In the genomic region with DNA sequence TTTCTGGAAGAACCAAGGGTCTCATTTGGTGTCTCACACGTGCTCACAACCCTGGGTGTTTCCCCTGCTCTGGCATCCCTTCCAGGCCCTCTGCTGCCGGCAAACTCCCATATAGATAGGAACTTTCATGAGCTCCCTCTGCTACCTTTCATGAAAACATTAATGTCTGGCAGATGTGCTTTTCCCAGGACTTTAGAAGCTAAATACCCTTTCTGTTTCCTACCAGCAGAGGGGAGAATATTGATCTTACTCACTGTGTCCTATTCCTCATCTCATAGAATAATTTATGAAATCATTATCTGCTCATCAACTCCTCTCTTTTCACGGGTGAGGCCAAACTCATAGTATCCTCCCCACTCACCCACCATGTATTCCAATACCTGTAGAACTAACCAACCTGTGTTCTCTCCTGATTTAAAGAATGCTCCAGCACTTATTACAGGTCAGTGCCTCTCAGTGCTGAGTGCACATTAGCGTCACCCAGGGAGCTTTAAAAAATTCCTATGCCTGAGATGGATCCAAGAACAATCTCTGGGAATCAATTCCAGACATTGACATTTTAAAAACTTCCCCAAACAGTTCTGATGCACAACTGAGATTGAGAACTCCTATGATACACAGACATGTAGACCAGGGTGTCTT, we compare ENCODE assay signal across 23 cellular contexts.
A peak's percentile ranks its signal among the peaks of the same experiment; 100 is the strongest.
DNase-seq lines count a peak whose midpoint lies in the region; ATAC-seq, FAIRE-seq and TF ChIP-seq lines count a peak whose summit lies in the region.
"Had no signal": no experiment of that assay in that cellular context is flagged by ENCODE, and none has a peak within 500 bp of the region (broad histone marks: within the 10 kb centered on the region; RNA-seq: fewer than 3 reads in every experiment).

No MANE protein-coding gene starts in this region.

- H3K9me3 ChIP-seq in HepG2 (ENCODE audit: low read length), result no peaks in the 10 kb centered on the region
- H3K9me3 ChIP-seq in right lobe of liver, result no peaks in the 10 kb centered on the region
- H3K9me3 ChIP-seq in body of pancreas, result no peaks in the 10 kb centered on the region
- H3K9me3 ChIP-seq: HAP-1, MG63 had no signal

- in situ Hi-C loops in HepG2 (cut with HindIII; ENCODE audit: extremely low pct_ligation_motif_present, low pct_unique_long_range_greater_than_20kb), result no loop called here

- DNase-seq in HepG2 (ENCODE audit: low spot score) (no peak), right lobe of liver (no peak), body of pancreas (peak in 3 of 4 donors; percentile 14 to 30 (median 17)), foreskin keratinocyte (no peak), NOMO-1 treated with DMSO at 0.1 percent for 48 hours (lab: John Stamatoyannopoulos, UW; ENCODE audit: unreplicated experiment) (no peak), NCI-H146 (lab: John Stamatoyannopoulos, UW) (no peak)
- DNase-seq: Kasumi-1; MG63; NCI-H1092; NCI-H2081; NCI-H2171 treated with DMSO at 0.1 percent for 48 hours; NCI-H446; NCI-H526 treated with DMSO at 0.1 percent for 48 hours; NK-92 treated with Interleukin-12 subunit alpha and Interleukin-12 subunit beta, amount 100 ng/mL, for 24 hours; OCI-M1; SHP77 treated with DMSO at 0.1 percent for 48 hours had no signal

- CTCF ChIA-PET in HepG2 (lab: Yijun Ruan, JAX; ENCODE audit: low intra/inter-chr PET ratio, low total read pairs), result no interaction called here

- H3K27me3 ChIP-seq in HepG2 (ENCODE audit: control insufficient read depth in 1 of 2, insufficient read depth in 2 of 2, low read length in 2 of 2) (peaks cover 0 to 2% of the 10 kb centered on the region in 2 experiments; a peak in 1 of 5 replicates), right lobe of liver (no peaks in the 10 kb centered on the region), body of pancreas (no peaks in the 10 kb centered on the region), foreskin keratinocyte (no peaks in the 10 kb centered on the region)
- H3K27me3 ChIP-seq: MG63 had no signal

- FAIRE-seq in HepG2 (lab: Jason Lieb, UNC), result no peak
- FAIRE-seq: A204.1, G401.6 had no signal

- TF ChIP-seq CTCF in HepG2 (CRISPR knock-in tag; IDR thresholded peaks at IDR 0.05) (no peak), right lobe of liver (IDR thresholded peaks at IDR 0.05) (no peak), body of pancreas (IDR thresholded peaks at IDR 0.05) (peak in 5 of 7 experiments; percentile 16 to 57 (median 44)), foreskin keratinocyte (conservative IDR thresholded peaks at IDR 0.05) (peak; percentile 32)

- no peak overlapping the region for H3K9ac ChIP-seq in HepG2 (ENCODE audit: insufficient read depth, low read depth, low read length)

- H3K36me3 ChIP-seq in HepG2 (replicated peaks in 1 of 2; ENCODE audit: control insufficient read depth in 1 of 2, insufficient read depth in 2 of 2, low read length in 2 of 2), result no peaks in the 10 kb centered on the region
- H3K36me3 ChIP-seq in right lobe of liver, result no peaks in the 10 kb centered on the region
- no peaks in the 10 kb centered on the region for H3K36me3 ChIP-seq in body of pancreas (replicated peaks in 1 of 2; ENCODE audit: insufficient read depth in 1 of 2, low read depth in 2 of 2)
- H3K36me3 ChIP-seq: HAP-1, MG63 had no signal

- H3K79me2 ChIP-seq in HepG2 (ENCODE audit: insufficient read depth, low read length), result no peaks in the 10 kb centered on the region

- TF ChIP-seq EP300 in HepG2 (IDR thresholded peaks at IDR 0.05; ENCODE audit: low read depth in 2 of 2, low read length in 2 of 2), result no peak
- TF ChIP-seq EP300 in HepG2 (CRISPR knock-in tag; IDR thresholded peaks at IDR 0.05; ENCODE audit: borderline replicate concordance), result no peak

- ATAC-seq in HepG2 (no peak; the same call in 2 of the 3 replicates), right lobe of liver (no peak), body of pancreas (peak; percentile 78), foreskin keratinocyte (no peak), GM21717 (IDR thresholded peaks at IDR 0.05; ENCODE audit: unreplicated experiment) (no peak), HG02588 (IDR thresholded peaks at IDR 0.05; ENCODE audit: unreplicated experiment) (no peak)

- TF ChIP-seq POLR2A in HepG2 (IDR thresholded peaks at IDR 0.05; ENCODE audit: insufficient read depth in 1 of 2, low read depth in 2 of 2, low read length in 2 of 2), result no peak
- TF ChIP-seq POLR2A in right lobe of liver (IDR thresholded peaks at IDR 0.05), result no peak
- TF ChIP-seq POLR2A in body of pancreas (IDR thresholded peaks at IDR 0.05), result no peak

- no TSS peak for BruUV-seq in HepG2 (replicated peaks; lab: Mats Ljungman, UMichigan)

- no peak overlapping the region for H3K4me2 ChIP-seq in HepG2 (ENCODE audit: low read depth, low read length)

- H3K4me3 ChIP-seq in HepG2 (replicated peaks in 1 of 3; ENCODE audit: insufficient read depth in 1 of 3, low read depth in 2 of 3, low read length in 3 of 3) (no peak overlapping the region), right lobe of liver (no peak overlapping the region), body of pancreas (no peak overlapping the region)
- H3K4me3 ChIP-seq: HAP-1, MG63 had no signal

- POLR2A ChIA-PET in HepG2 (lab: Yijun Ruan, JAX), result no interaction called here

- intact Hi-C loops in HepG2 (cut with micrococcal nuclease; ENCODE audit: unreplicated experiment), result no loop called here
- intact Hi-C loops in right lobe of liver (cut with DNase I), result no loop called here
- intact Hi-C loops in body of pancreas (cut with DNase I), result no loop called here

- H2AFZ ChIP-seq in HepG2 (ENCODE audit: low read length), result no peak overlapping the region

- no peak for TF ChIP-seq RAD21 in HepG2 (CRISPR knock-in tag; IDR thresholded peaks at IDR 0.05)

- H3K4me1 ChIP-seq in HepG2 (ENCODE audit: insufficient read depth, low read length) (no peaks in the 10 kb centered on the region), right lobe of liver (no peaks in the 10 kb centered on the region), body of pancreas (peaks cover 11% of the 10 kb centered on the region), foreskin keratinocyte (peaks cover 13% of the 10 kb centered on the region)
- H3K4me1 ChIP-seq: HAP-1 had no signal

- 0% methylated on average over 4 of the region's 4 CpGs for WGBS in HepG2 (ENCODE audit: low lambda C conversion rate)
- WGBS in right lobe of liver (ENCODE audit: insufficient coverage, low coverage, low lambda C conversion rate, missing lambda C conversion rate), result 71% methylated on average over 2 of the region's 4 CpGs
- 30 to 32% methylated on average over 4 of the region's 4 CpGs for WGBS in body of pancreas, 2 donors

- no peaks in the 10 kb centered on the region for H4K20me1 ChIP-seq in HepG2 (ENCODE audit: insufficient read depth, low read length)

- no peak overlapping the region for H3K27ac ChIP-seq in HepG2 (ENCODE audit: extremely low read length, insufficient read depth, low read length)
- no peak overlapping the region for H3K27ac ChIP-seq in right lobe of liver
- peak overlapping the region in 1 of 4 donors; percentile 40 for H3K27ac ChIP-seq in body of pancreas
- no peak overlapping the region for H3K27ac ChIP-seq in foreskin keratinocyte
- H3K27ac ChIP-seq: C4-2B, HL-60 had no signal

TF ChIP-seq in HepG2, 621 proteins besides CTCF, POLR2A, EP300 and RAD21:
- TF ChIP-seq, protein P1, sequence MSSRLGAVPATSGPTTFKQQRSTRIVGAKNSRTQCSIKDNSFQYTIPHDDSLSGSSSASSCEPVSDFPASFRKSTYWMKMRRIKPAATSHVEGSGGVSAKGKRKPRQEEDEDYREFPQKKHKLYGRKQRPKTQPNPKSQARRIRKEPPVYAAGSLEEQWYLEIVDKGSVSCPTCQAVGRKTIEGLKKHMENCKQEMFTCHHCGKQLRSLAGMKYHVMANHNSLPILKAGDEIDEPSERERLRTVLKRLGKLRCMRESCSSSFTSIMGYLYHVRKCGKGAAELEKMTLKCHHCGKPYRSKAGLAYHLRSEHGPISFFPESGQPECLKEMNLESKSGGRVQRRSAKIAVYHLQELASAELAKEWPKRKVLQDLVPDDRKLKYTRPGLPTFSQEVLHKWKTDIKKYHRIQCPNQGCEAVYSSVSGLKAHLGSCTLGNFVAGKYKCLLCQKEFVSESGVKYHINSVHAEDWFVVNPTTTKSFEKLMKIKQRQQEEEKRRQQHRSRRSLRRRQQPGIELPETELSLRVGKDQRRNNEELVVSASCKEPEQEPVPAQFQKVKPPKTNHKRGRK (CRISPR knock-in tag; IDR thresholded peaks at IDR 0.05), result no peak
- TF ChIP-seq, protein P2, sequence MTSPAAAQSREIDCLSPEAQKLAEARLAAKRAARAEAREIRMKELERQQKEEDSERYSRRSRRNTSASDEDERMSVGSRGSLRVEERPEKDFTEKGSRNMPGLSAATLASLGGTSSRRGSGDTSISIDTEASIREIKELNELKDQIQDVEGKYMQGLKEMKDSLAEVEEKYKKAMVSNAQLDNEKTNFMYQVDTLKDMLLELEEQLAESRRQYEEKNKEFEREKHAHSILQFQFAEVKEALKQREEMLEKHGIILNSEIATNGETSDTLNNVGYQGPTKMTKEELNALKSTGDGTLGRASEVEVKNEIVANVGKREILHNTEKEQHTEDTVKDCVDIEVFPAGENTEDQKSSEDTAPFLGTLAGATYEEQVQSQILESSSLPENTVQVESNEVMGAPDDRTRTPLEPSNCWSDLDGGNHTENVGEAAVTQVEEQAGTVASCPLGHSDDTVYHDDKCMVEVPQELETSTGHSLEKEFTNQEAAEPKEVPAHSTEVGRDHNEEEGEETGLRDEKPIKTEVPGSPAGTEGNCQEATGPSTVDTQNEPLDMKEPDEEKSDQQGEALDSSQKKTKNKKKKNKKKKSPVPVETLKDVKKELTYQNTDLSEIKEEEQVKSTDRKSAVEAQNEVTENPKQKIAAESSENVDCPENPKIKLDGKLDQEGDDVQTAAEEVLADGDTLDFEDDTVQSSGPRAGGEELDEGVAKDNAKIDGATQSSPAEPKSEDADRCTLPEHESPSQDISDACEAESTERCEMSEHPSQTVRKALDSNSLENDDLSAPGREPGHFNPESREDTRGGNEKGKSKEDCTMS (CRISPR knock-in tag; conservative IDR thresholded peaks at IDR 0.05), result no peak
- TF ChIP-seq GTF3A (CRISPR knock-in tag; conservative IDR thresholded peaks at IDR 0.05) (no peak), SMC3 (IDR thresholded peaks at IDR 0.05; ENCODE audit: low read length) (0 out of 2 replicates have a peak, but pooled peaks have one; percentile 4)
TF ChIP-seq in HepG2: peak in this region for 1.

Comparison
In these comparisons a context has a peak if more than half of its experiments do, and no peak if none do; other contexts are left out.
1. DNase-seq: peak in body of pancreas (3 of 4); none in HepG2 (single experiment), right lobe of liver (0 of 3), foreskin keratinocyte (0 of 2), NOMO-1 treated with DMSO at 0.1 percent for 48 hours (single experiment) and NCI-H146 (single experiment).
2. CTCF ChIP-seq: peak in body of pancreas (5 of 7) and foreskin keratinocyte (single experiment); none in HepG2 (single experiment) and right lobe of liver (0 of 4).